18 cellular contexts compared by ENCODE assay signal in genomic region chr6:56709650-56710049, GRCh38.
DNase-seq lines count a peak whose midpoint lies in the region; ATAC-seq, FAIRE-seq and TF ChIP-seq lines count a peak whose summit lies in the region.
"Had no signal": no experiment of that assay in that cellular context is flagged by ENCODE, and none has a peak within 500 bp of the region (broad histone marks: within the 10 kb centered on the region; RNA-seq: fewer than 3 reads in every experiment).

No MANE protein-coding gene starts in this region.

- FAIRE-seq in H1 (lab: Jason Lieb, UNC): peak; percentile 84

- peak overlapping the region; percentile 88; the same call in 1 of the 2 replicates for H2AK5ac ChIP-seq in H1 (ENCODE audit: low read depth, low read length)

- H3K27me3 Mint-ChIP-seq in HFFc6 (ENCODE audit: insufficient read depth): peaks cover 6% of the 10 kb centered on the region
- no peaks in the 10 kb centered on the region for H3K27me3 Mint-ChIP-seq in neural progenitor cell (ENCODE audit: insufficient read depth, low read depth)
- H3K27me3 Mint-ChIP-seq: activated CD4-positive, alpha-beta memory T cell treated with anti-CD3 and anti-CD28 coated beads for 36 hours had no signal

- DNase-seq in HFFc6: no peak
- DNase-seq in H1 (ENCODE audit: low read depth in 1 of 2, low spot score in 2 of 2): no peak
- peak; percentile 33 for DNase-seq in neural progenitor cell (ENCODE audit: low spot score)
- DNase-seq in NCI-H2081 (lab: John Stamatoyannopoulos, UW): no peak
- DNase-seq in RPMI8226: no peak
- no peak for DNase-seq in erythroblast (lab: John Stamatoyannopoulos, UW)
- DNase-seq in stimulated activated effector memory CD8-positive, alpha-beta T cell treated with anti-CD3 and anti-CD28 coated beads, Interleukin-12 subunit alpha, Interleukin-12 subunit beta, amount 100 ng/mL, for 72 hours (ENCODE audit: low spot score in 2 of 2): no peak
- DNase-seq: activated CD4-positive, alpha-beta memory T cell treated with anti-CD3 and anti-CD28 coated beads for 36 hours; amygdala; central memory CD4-positive, alpha-beta T cell; left ventricle myocardium superior; mucosa of descending colon; NCI-H1048; NCI-H2029 had no signal

- CTCF ChIA-PET in H1 (lab: Charles Lee; ENCODE audit: partially characterized antibody): interaction anchor here (0.8 to 10.7 kb wide), 28 partner anchors 10 to 197 kb away, joined by 3 to 102 read pairs (median 6); no protein-coding TSS in a partner anchor

- H3K4me2 ChIP-seq in H1 (ENCODE audit: insufficient read depth in 1 of 2, low read depth in 2 of 2, low read length in 2 of 2) (no peak overlapping the region), neural progenitor cell (peak overlapping the region; percentile 64)

- peaks cover 23% of the 10 kb centered on the region for H3F3A ChIP-seq in neural progenitor cell (ENCODE audit: low read depth)

- no peak overlapping the region for H4K5ac ChIP-seq in H1 (ENCODE audit: insufficient read length, low read depth, low read length)

- 0 out of 2 replicates have a peak overlapping the region, but pooled peaks have one; percentile 11 for H3K18ac ChIP-seq in H1 (ENCODE audit: extremely low read depth, low read length)

- H3K4me1 Mint-ChIP-seq in HFFc6 (ENCODE audit: low read depth) (peaks cover 75% of the 10 kb centered on the region), neural progenitor cell (peaks cover 36% of the 10 kb centered on the region)
- no peaks in the 10 kb centered on the region for H3K4me1 Mint-ChIP-seq in stimulated activated effector memory CD8-positive, alpha-beta T cell treated with anti-CD3 and anti-CD28 coated beads, Interleukin-12 subunit alpha, Interleukin-12 subunit beta, amount 100 ng/mL, for 72 hours

- H4K20me1 ChIP-seq in H1 (replicated peaks in 1 of 2; ENCODE audit: control insufficient read depth in 1 of 2, insufficient read depth in 2 of 2, low read length in 2 of 2) (peaks cover 0 to 1% of the 10 kb centered on the region in 2 experiments), neural progenitor cell (ENCODE audit: low read depth) (peaks cover 44% of the 10 kb centered on the region)

- TF ChIP-seq RAD21 in H1 (IDR thresholded peaks at IDR 0.05 in 1 of 2, conservative IDR thresholded peaks at IDR 0.05 in 1 of 2; ENCODE audit: low read depth in 2 of 2, low read length in 2 of 2): no peak

- H3K27ac ChIP-seq in ACC112 (ENCODE audit: low read depth, low read length) (peak overlapping the region; percentile 90), H1 (ENCODE audit: low read depth, low read length) (no peak overlapping the region), neural progenitor cell (peak overlapping the region; percentile 34)
- H3K27ac ChIP-seq: BLaER1 treated with 17β-estradiol and CSF1 and Interleukin-3, amounts not matched to agents 10 nM and 100 nM; SK-N-MC had no signal

- no peak overlapping the region for H2BK5ac ChIP-seq in H1 (ENCODE audit: low read depth, low read length)

- H3K4me1 ChIP-seq in ACC112 (ENCODE audit: control insufficient read depth, insufficient read depth, low read length, unreplicated experiment) (peaks cover 50% of the 10 kb centered on the region), H1 (replicated peaks in 1 of 4; ENCODE audit: control insufficient read depth in 3 of 4, insufficient read depth in 4 of 4, low read length in 3 of 4) (peaks cover 0 to 9% (median 7%) of the 10 kb centered on the region in 4 experiments; a peak in 5 of 7 replicates), neural progenitor cell (peaks cover 27% of the 10 kb centered on the region)

- H3K27me3 ChIP-seq in ACC112 (ENCODE audit: insufficient read depth, low read length) (no peaks in the 10 kb centered on the region), H1 (replicated peaks in 1 of 4; ENCODE audit: control insufficient read depth in 3 of 4, extremely low read depth in 1 of 4, insufficient read depth in 3 of 4, low read length in 3 of 4) (no peaks in the 10 kb centered on the region), neural progenitor cell (no peaks in the 10 kb centered on the region)
- H3K27me3 ChIP-seq: BLaER1 treated with 17β-estradiol and CSF1 and Interleukin-3, amounts not matched to agents 10 nM and 100 nM had no signal

- H3K9ac ChIP-seq in H1 (replicated peaks in 1 of 4; ENCODE audit: extremely low read depth in 1 of 4, low read depth in 3 of 4, low read length in 3 of 4): no peak overlapping the region
- no peak overlapping the region for H3K9ac ChIP-seq in neural progenitor cell
- H3K9ac ChIP-seq: BLaER1 treated with 17β-estradiol and CSF1 and Interleukin-3, amounts not matched to agents 10 nM and 100 nM had no signal

- H3K36me3 Mint-ChIP-seq in HFFc6 (ENCODE audit: low read depth): peaks cover 15% of the 10 kb centered on the region
- peaks cover 7% of the 10 kb centered on the region for H3K36me3 Mint-ChIP-seq in neural progenitor cell
- H3K36me3 Mint-ChIP-seq in stimulated activated effector memory CD8-positive, alpha-beta T cell treated with anti-CD3 and anti-CD28 coated beads, Interleukin-12 subunit alpha, Interleukin-12 subunit beta, amount 100 ng/mL, for 72 hours: no peaks in the 10 kb centered on the region
- H3K36me3 Mint-ChIP-seq: activated CD4-positive, alpha-beta memory T cell treated with anti-CD3 and anti-CD28 coated beads for 36 hours had no signal

- H3K9me3 Mint-ChIP-seq in HFFc6 (no peaks in the 10 kb centered on the region), neural progenitor cell (no peaks in the 10 kb centered on the region)
- no peaks in the 10 kb centered on the region for H3K9me3 Mint-ChIP-seq in stimulated activated effector memory CD8-positive, alpha-beta T cell treated with anti-CD3 and anti-CD28 coated beads, Interleukin-12 subunit alpha, Interleukin-12 subunit beta, amount 100 ng/mL, for 72 hours
- H3K9me3 Mint-ChIP-seq: activated CD4-positive, alpha-beta memory T cell treated with anti-CD3 and anti-CD28 coated beads for 36 hours had no signal

- no peak for TF ChIP-seq CTCF in HFFc6 (IDR thresholded peaks at IDR 0.05)
- no peak for TF ChIP-seq CTCF in H1 (IDR thresholded peaks at IDR 0.05; ENCODE audit: control extremely low read depth in 1 of 3, insufficient read depth in 1 of 3, low read depth in 1 of 3, low read length in 3 of 3)
- TF ChIP-seq CTCF in neural progenitor cell (IDR thresholded peaks at IDR 0.05): no peak

- no peak overlapping the region for H2BK20ac ChIP-seq in H1 (ENCODE audit: low read length)

- H4K91ac ChIP-seq in H1 (replicated peaks; ENCODE audit: insufficient read length, low read length): no peak overlapping the region

- H4K8ac ChIP-seq in H1 (ENCODE audit: extremely low read depth, insufficient read depth, low read length): no peak overlapping the region

- no peak overlapping the region for H2BK15ac ChIP-seq in H1 (ENCODE audit: low read length)

- peak overlapping the region; percentile 84 for H3K27ac Mint-ChIP-seq in HFFc6
- H3K27ac Mint-ChIP-seq in neural progenitor cell: no peak overlapping the region
- H3K27ac Mint-ChIP-seq in stimulated activated effector memory CD8-positive, alpha-beta T cell treated with anti-CD3 and anti-CD28 coated beads, Interleukin-12 subunit alpha, Interleukin-12 subunit beta, amount 100 ng/mL, for 72 hours: no peak overlapping the region
- H3K27ac Mint-ChIP-seq: activated CD4-positive, alpha-beta memory T cell treated with anti-CD3 and anti-CD28 coated beads for 36 hours had no signal

- H3K9me3 ChIP-seq in H1 (ENCODE audit: insufficient read depth in 2 of 2, low read depth in 1 of 2, low read length in 1 of 2) (no peaks in the 10 kb centered on the region), neural progenitor cell (ENCODE audit: low read depth) (no peaks in the 10 kb centered on the region)
- H3K9me3 ChIP-seq: BLaER1 treated with 17β-estradiol and CSF1 and Interleukin-3, amounts not matched to agents 10 nM and 100 nM; mucosa of descending colon; thoracic aorta had no signal

- no peak overlapping the region for H3K56ac ChIP-seq in H1 (replicated peaks; ENCODE audit: insufficient read length, low read depth, low read length)

- peak overlapping the region; percentile 22; the same call in 1 of the 2 replicates for H2BK12ac ChIP-seq in H1 (ENCODE audit: low read depth, low read length)

- TF ChIP-seq POLR2A in H1 (IDR thresholded peaks at IDR 0.05; ENCODE audit: control extremely low read depth in 1 of 2, low read depth in 2 of 2, low read length in 2 of 2) (no peak), erythroblast (IDR thresholded peaks at IDR 0.05; ENCODE audit: low read length) (no peak)

- TF ChIP-seq EP300 in H1 (IDR thresholded peaks at IDR 0.05; ENCODE audit: borderline replicate concordance in 1 of 2, low read depth in 2 of 2, low read length in 2 of 2): no peak

- no peak overlapping the region for H2BK120ac ChIP-seq in H1 (replicated peaks; ENCODE audit: low read depth, low read length)

- H3K4me3 Mint-ChIP-seq in HFFc6: peak overlapping the region; percentile 82
- no peak overlapping the region for H3K4me3 Mint-ChIP-seq in neural progenitor cell
- no peak overlapping the region for H3K4me3 Mint-ChIP-seq in stimulated activated effector memory CD8-positive, alpha-beta T cell treated with anti-CD3 and anti-CD28 coated beads, Interleukin-12 subunit alpha, Interleukin-12 subunit beta, amount 100 ng/mL, for 72 hours
- H3K4me3 Mint-ChIP-seq: activated CD4-positive, alpha-beta memory T cell treated with anti-CD3 and anti-CD28 coated beads for 36 hours had no signal

- POLR2A ChIA-PET in H1 (lab: Charles Lee; ENCODE audit: partially characterized antibody): interaction anchor here (1.0 kb wide), 1 partner anchor 15 kb away, joined by 3 read pairs; no protein-coding TSS in a partner anchor

- no peak overlapping the region for H3K14ac ChIP-seq in H1 (ENCODE audit: insufficient read length)

- no peaks in the 10 kb centered on the region; the same call in 1 of the 2 replicates for H3K79me1 ChIP-seq in H1 (ENCODE audit: low read depth, low read length)

- no peak overlapping the region for H3K4ac ChIP-seq in H1 (replicated peaks; ENCODE audit: insufficient read length, low read depth, low read length)

- no peak overlapping the region for H3K4me3 ChIP-seq in ACC112 (ENCODE audit: low read depth, low read length)
- H3K4me3 ChIP-seq in H1 (ENCODE audit: extremely low read depth in 1 of 4, insufficient read depth in 2 of 4, low read depth in 3 of 4, low read length in 4 of 4): no peak overlapping the region
- peak overlapping the region; percentile 15 for H3K4me3 ChIP-seq in neural progenitor cell
- H3K4me3 ChIP-seq: BLaER1 treated with 17β-estradiol and CSF1 and Interleukin-3, amounts not matched to agents 10 nM and 100 nM; mucosa of descending colon; SK-N-MC had no signal

- no peak overlapping the region for H2AFZ ChIP-seq in ACC112 (ENCODE audit: low read length, unreplicated experiment)
- H2AFZ ChIP-seq in H1 (ENCODE audit: low read length): no peak overlapping the region
- no peak overlapping the region for H2AFZ ChIP-seq in neural progenitor cell (replicated peaks)

- H3K23ac ChIP-seq in H1 (ENCODE audit: insufficient read length): no peak overlapping the region

- H3K23me2 ChIP-seq in H1 (ENCODE audit: low read depth, low read length): no peaks in the 10 kb centered on the region

- H3K36me3 ChIP-seq in ACC112 (ENCODE audit: insufficient read depth, low read length) (no peaks in the 10 kb centered on the region), H1 (ENCODE audit: control insufficient read depth in 2 of 4, insufficient read depth in 4 of 4, low read length in 3 of 4) (no peaks in the 10 kb centered on the region), neural progenitor cell (no peaks in the 10 kb centered on the region)
- H3K36me3 ChIP-seq: BLaER1 treated with 17β-estradiol and CSF1 and Interleukin-3, amounts not matched to agents 10 nM and 100 nM; thoracic aorta had no signal

- 84% methylated on average over 4 of the region's 4 CpGs; no CpG with 5 or more reads in 1 of the 2 experiments for WGBS in H1 (ENCODE audit: extremely low coverage in 1 of 2, insufficient coverage in 1 of 2, insufficient read length in 1 of 2, insufficient replicate concordance in 2 of 2, low coverage in 1 of 2, low lambda C conversion rate in 2 of 2, missing lambda C conversion rate in 1 of 2), 2 experiments

- no peak for ATAC-seq in stimulated activated effector memory CD8-positive, alpha-beta T cell treated with anti-CD3 and anti-CD28 coated beads, Interleukin-12 subunit alpha, Interleukin-12 subunit beta, amount 100 ng/mL, for 72 hours

- H3K79me2 ChIP-seq in ACC112 (ENCODE audit: control insufficient read depth, insufficient read depth, low read length, unreplicated experiment): peaks cover 86% of the 10 kb centered on the region
- H3K79me2 ChIP-seq in H1 (ENCODE audit: control insufficient read depth in 1 of 2, insufficient read depth in 2 of 2, low read length in 2 of 2): peaks cover 0 to 80% of the 10 kb centered on the region in 2 experiments; a peak in 2 of 4 replicates
- H3K79me2 ChIP-seq in neural progenitor cell (ENCODE audit: low read depth): peaks cover 96% of the 10 kb centered on the region
